ENCODE assay signal across 1 cellular context in the genomic region with DNA sequence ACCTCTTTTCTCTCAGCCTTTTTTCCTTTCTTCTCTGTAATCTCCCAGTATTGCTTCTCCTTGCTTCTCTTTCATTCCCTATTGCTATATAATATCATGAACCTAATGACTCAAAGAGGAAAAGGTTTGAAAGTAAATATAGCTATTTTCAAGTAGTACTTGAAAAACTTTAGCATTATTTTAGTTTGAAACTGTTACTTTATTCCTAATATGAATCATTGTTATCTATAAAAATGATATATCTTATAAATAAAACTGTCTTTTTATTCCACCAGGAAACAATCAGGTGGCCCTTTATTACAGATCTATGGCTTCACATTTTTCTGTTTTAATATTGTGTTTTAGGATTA.
TF ChIP-seq lines count a peak whose summit lies in the region.

No MANE protein-coding gene starts in this region.

TF ChIP-seq in HepG2, 621 proteins besides CTCF, POLR2A, EP300 and RAD21 (continued from another document):
- TF ChIP-seq, protein P1, sequence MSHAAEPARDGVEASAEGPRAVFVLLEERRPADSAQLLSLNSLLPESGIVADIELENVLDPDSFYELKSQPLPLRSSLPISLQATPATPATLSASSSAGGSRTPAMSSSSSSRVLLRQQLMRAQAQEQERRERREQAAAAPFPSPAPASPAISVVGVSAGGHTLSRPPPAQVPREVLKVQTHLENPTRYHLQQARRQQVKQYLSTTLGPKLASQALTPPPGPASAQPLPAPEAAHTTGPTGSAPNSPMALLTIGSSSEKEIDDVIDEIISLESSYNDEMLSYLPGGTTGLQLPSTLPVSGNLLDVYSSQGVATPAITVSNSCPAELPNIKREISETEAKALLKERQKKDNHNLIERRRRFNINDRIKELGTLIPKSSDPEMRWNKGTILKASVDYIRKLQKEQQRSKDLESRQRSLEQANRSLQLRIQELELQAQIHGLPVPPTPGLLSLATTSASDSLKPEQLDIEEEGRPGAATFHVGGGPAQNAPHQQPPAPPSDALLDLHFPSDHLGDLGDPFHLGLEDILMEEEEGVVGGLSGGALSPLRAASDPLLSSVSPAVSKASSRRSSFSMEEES (CRISPR knock-in tag; IDR thresholded peaks at IDR 0.05), result 0 out of 2 replicates have a peak, but pooled peaks have one; percentile 9
